In the genomic region with DNA sequence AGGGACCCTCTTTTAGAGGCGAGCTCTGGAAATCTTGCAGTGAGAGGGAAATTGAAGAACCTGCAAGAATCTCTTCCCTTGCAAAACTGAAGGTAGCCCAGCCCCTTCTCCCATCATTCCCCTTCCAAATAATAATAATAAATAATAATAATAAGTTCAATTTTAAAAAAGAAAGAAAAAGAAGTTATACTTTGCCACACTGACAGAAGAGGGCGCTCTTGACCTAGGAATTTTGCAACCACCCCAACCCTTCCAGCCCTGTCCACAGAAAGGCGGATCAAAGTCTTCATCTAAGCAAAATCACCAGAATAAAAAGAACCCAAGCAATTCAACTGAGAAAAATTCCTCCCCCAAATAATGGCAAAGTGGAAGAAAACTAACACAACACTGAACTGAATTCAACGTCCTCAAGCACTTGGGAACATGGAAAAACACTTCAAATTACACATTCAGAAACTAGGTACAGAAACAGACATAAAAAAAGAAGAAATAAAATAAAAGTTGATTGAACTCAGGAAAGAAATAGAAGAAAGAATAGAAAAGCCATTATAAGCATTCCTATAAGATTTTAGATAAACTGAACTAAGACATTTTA, we compare ENCODE assay signal across 9 cellular contexts.
DNase-seq lines count a peak whose midpoint lies in the region; ATAC-seq and TF ChIP-seq lines count a peak whose summit lies in the region.
"Had no signal": no experiment of that assay in that cellular context is flagged by ENCODE, and none has a peak within 500 bp of the region (broad histone marks: within the 10 kb centered on the region; RNA-seq: fewer than 3 reads in every experiment).

No MANE protein-coding gene starts in this region.

- H3K4me2 ChIP-seq in Loucy (ENCODE audit: low read depth, low read length, poor library complexity, severe bottlenecking) (peak overlapping the region; percentile 27), hepatocyte (no peak overlapping the region)

- H3F3A ChIP-seq in Loucy (ENCODE audit: low read depth): no peaks in the 10 kb centered on the region

- 37% methylated on average over 4 of the region's 4 CpGs for WGBS in hepatocyte (ENCODE audit: low lambda C conversion rate, missing lambda C conversion rate)

- ATAC-seq in GM21381 (IDR thresholded peaks at IDR 0.05; ENCODE audit: unreplicated experiment) (no peak), HG03354 (IDR thresholded peaks at IDR 0.05; ENCODE audit: poor library complexity, severe bottlenecking, unreplicated experiment) (no peak)

- H4K20me1 ChIP-seq in Loucy (ENCODE audit: insufficient read depth, low read length, poor library complexity, severe bottlenecking) (no peaks in the 10 kb centered on the region), hepatocyte (ENCODE audit: insufficient read depth, poor library complexity, severe bottlenecking) (no peaks in the 10 kb centered on the region)

- H3K36me3 ChIP-seq in Loucy (ENCODE audit: insufficient read depth, low read length): no peaks in the 10 kb centered on the region
- H3K36me3 ChIP-seq in adipocyte (ENCODE audit: control insufficient read depth, insufficient read depth, low read length, severe bottlenecking): no peaks in the 10 kb centered on the region
- no peaks in the 10 kb centered on the region for H3K36me3 ChIP-seq in hepatocyte (replicated peaks; ENCODE audit: insufficient read depth, low read depth)

- no peak overlapping the region for H3K27ac ChIP-seq in hepatocyte

- no peaks in the 10 kb centered on the region for H3K27me3 ChIP-seq in Loucy (ENCODE audit: insufficient read depth, low read length, poor library complexity, severe bottlenecking)
- no peaks in the 10 kb centered on the region for H3K27me3 ChIP-seq in adipocyte (replicated peaks; ENCODE audit: control insufficient read depth, insufficient read depth, low read length)
- no peaks in the 10 kb centered on the region for H3K27me3 ChIP-seq in hepatocyte

- no peak overlapping the region for H3K4me3 ChIP-seq in Loucy (ENCODE audit: low read length, poor library complexity, severe bottlenecking)
- H3K4me3 ChIP-seq in adipocyte (ENCODE audit: low read length): no peak overlapping the region
- no peak overlapping the region for H3K4me3 ChIP-seq in hepatocyte

- peaks cover 6% of the 10 kb centered on the region; the same call in 1 of the 2 replicates for H3K9me3 ChIP-seq in Loucy (ENCODE audit: insufficient read depth, low read depth, low read length)
- H3K9me3 ChIP-seq in adipocyte (ENCODE audit: control insufficient read depth, low read length): peaks cover 11% of the 10 kb centered on the region
- peaks cover 6% of the 10 kb centered on the region for H3K9me3 ChIP-seq in hepatocyte (ENCODE audit: low read depth)

- no peaks in the 10 kb centered on the region for H3K4me1 ChIP-seq in Loucy (ENCODE audit: insufficient read depth, low read length, poor library complexity, severe bottlenecking)
- peaks cover 4% of the 10 kb centered on the region for H3K4me1 ChIP-seq in adipocyte (ENCODE audit: control insufficient read depth, insufficient read depth, low read length)
- peaks cover 10% of the 10 kb centered on the region for H3K4me1 ChIP-seq in hepatocyte (ENCODE audit: insufficient read depth)

- no peaks in the 10 kb centered on the region for H3K79me2 ChIP-seq in Loucy (ENCODE audit: insufficient read depth, low read length)
- H3K79me2 ChIP-seq in hepatocyte: no peaks in the 10 kb centered on the region

- H2AFZ ChIP-seq in Loucy (ENCODE audit: low read length) (peak overlapping the region; percentile 43), hepatocyte (no peak overlapping the region)

- peak; percentile 61 for TF ChIP-seq CTCF in Loucy (conservative IDR thresholded peaks at IDR 0.05; ENCODE audit: low read length)
- TF ChIP-seq CTCF in hepatocyte (IDR thresholded peaks at IDR 0.05; ENCODE audit: poor library complexity): peak; percentile 74

- DNase-seq in GM03348 (ENCODE audit: low spot score): peak; percentile 85
- peak; percentile 47 for DNase-seq in SK-N-DZ (ENCODE audit: low spot score)
- DNase-seq in adipocyte (ENCODE audit: low read depth): peak; percentile 87
- peak; percentile 78 for DNase-seq in hepatocyte (ENCODE audit: low spot score)
- peak; percentile 8 to 22 for DNase-seq in stimulated activated CD4-positive, alpha-beta T cell treated with anti-CD3 and anti-CD28 coated beads, Interleukin-1b, Interleukin-23, amount 100 ng/mL, for 1 hour (ENCODE audit: low read depth in 2 of 2)
- DNase-seq: activated naive CD8-positive, alpha-beta T cell treated with anti-CD3 and anti-CD28 coated beads, Interleukin-2, amount 10 ng/mL, durations not matched to agents 7 days and 5 days had no signal

- H3K9ac ChIP-seq in Loucy (ENCODE audit: low read depth, low read length, poor library complexity, severe bottlenecking): peak overlapping the region; percentile 15
- no peak overlapping the region for H3K9ac ChIP-seq in adipocyte (ENCODE audit: low read length)

- H3K9me2 ChIP-seq in Loucy (replicated peaks; ENCODE audit: low read depth, low read length) (no peaks in the 10 kb centered on the region), hepatocyte (replicated peaks; ENCODE audit: insufficient read depth) (no peaks in the 10 kb centered on the region)

Comparison
In these comparisons a context has a peak if more than half of its experiments do, and no peak if none do; other contexts are left out.
1. DNase-seq: peak in every context shown above with its lines; median percentile 87 in adipocyte; 85 in GM03348; 78 in hepatocyte; 47 in SK-N-DZ; 15 in stimulated activated CD4-positive, alpha-beta T cell treated with anti-CD3 and anti-CD28 coated beads, Interleukin-1b, Interleukin-23, amount 100 ng/mL, for 1 hour.